15 cellular contexts compared by ENCODE assay signal in the genomic region with DNA sequence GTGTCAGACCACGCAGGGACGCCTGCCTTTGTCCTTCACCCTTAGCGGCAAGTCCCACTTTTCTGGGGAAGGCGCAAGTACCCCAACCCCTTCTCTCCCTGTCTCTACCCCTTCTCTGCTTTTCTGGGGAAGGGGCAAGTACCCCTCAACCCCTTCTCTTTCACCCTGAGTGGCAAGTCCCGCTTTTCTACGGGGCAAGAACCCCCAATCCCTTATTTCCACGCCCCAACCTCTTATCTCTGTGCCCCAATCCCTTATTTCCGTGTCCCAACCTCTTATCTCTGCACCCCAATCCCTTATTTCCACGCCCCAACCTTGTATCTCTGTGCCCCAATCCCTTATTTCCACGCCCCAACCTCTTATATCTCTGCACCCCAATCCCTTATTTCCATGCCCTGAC. TPM values are rescaled to one million over a fixed set of nuclear protein-coding genes. Genes with fewer than 3 reads are reported as not detected.
"Had no signal": no experiment of that assay in that cellular context is flagged by ENCODE, and none has a peak within 500 bp of the region (broad histone marks: within the 10 kb centered on the region; RNA-seq: fewer than 3 reads in every experiment).

No MANE protein-coding gene starts in this region.

RNA-seq across cellular contexts. Expression of a gene that starts 16.2 kb away (rescaled TPM):
- total RNA-seq: activated CD4-positive, alpha-beta memory T cell treated with anti-CD3 and anti-CD28 coated beads for 36 hours; activated CD4-positive, alpha-beta T cell treated with anti-CD3 and anti-CD28 coated beads for 36 hours; activated CD4-positive, alpha-beta T cell treated with anti-CD3 and anti-CD28 coated beads, Interleukin-2, amount 10 ng/mL, durations not matched to agents 24 days and 14 days; activated CD8-positive, alpha-beta memory T cell treated with anti-CD3 and anti-CD28 coated beads for 36 hours; activated CD8-positive, alpha-beta memory T cell treated with anti-CD3 and anti-CD28 coated beads, Interleukin-2, amount 10 ng/mL, durations not matched to agents 7 days and 5 days; activated CD8-positive, alpha-beta T cell treated with anti-CD3 and anti-CD28 coated beads, Interleukin-2, amount 10 ng/mL, durations not matched to agents 7 days and 5 days; activated naive CD4-positive, alpha-beta T cell treated with anti-CD3 and anti-CD28 coated beads for 36 hours; activated naive CD4-positive, alpha-beta T cell treated with anti-CD3 and anti-CD28 coated beads, Interleukin-2, amount 50 U/mL, for 72 hours; activated naive CD8-positive, alpha-beta T cell treated with anti-CD3 and anti-CD28 coated beads, Interleukin-2, amount 10 ng/mL, durations not matched to agents 7 days and 5 days; activated T-helper 1 cell treated with anti-CD3 and anti-CD28 coated beads, Interleukin-12 subunit alpha, Interleukin-12 subunit beta, Interleukin-2, Interleukin-4 antibody, amounts not matched to agents 30 ng/mL and 10 ng/mL and 1 ng/mL, durations not matched to agents 14 hours and 24 hours and 36 hours; activated T-helper 2 cell treated with anti-CD3 and anti-CD28 coated beads, Interferon-gamma antibody, Interleukin-2, Interleukin-4, amounts not matched to agents 10 μg/mL and 5 μg/mL and 100 μg/mL, durations not matched to agents 14 hours and 24 hours and 36 hours; cardiac muscle cell; dermis microvascular lymphatic vessel endothelial cell; foreskin keratinocyte; T-helper 17 cell had no signal
- polyA plus RNA-seq: cardiac muscle cell, foreskin keratinocyte had no signal
